ENCODE assay signal across 10 cellular contexts in the genomic region with DNA sequence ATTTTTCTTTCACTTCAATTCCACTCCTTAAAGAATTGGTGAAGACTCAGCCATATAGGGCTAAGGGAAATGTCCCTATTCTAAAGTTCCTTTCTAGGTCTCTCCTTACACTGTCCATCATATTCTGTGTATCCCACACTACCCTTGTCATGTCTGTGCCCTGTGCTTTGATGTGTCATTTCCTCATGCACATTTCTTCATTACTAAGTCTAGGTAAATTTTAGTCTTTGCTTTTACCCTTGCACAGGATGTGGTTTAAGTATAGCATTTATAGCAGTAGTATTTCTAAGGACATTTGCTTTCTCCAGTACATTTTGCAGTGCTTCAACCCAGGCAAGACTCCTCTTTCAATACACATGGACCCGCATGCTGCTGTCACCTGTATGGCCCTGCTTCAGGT.
DNase-seq lines count a peak whose midpoint lies in the region; ATAC-seq, FAIRE-seq and TF ChIP-seq lines count a peak whose summit lies in the region.
"Had no signal": no experiment of that assay in that cellular context is flagged by ENCODE, and none has a peak within 500 bp of the region (broad histone marks: within the 10 kb centered on the region; RNA-seq: fewer than 3 reads in every experiment).

No MANE protein-coding gene starts in this region.

- ATAC-seq in GM19025 (IDR thresholded peaks at IDR 0.05; ENCODE audit: low read depth, unreplicated experiment) = peak; percentile 81
- ATAC-seq in HG02973 (IDR thresholded peaks at IDR 0.05; ENCODE audit: unreplicated experiment) = peak; percentile 93
- ATAC-seq in RWPE2 (ENCODE audit: low read depth) = peak; percentile 52
- ATAC-seq in gastroesophageal sphincter = no peak

- H3K36me3 ChIP-seq in RWPE2 (ENCODE audit: low read depth) (no peaks in the 10 kb centered on the region), gastroesophageal sphincter (no peaks in the 10 kb centered on the region)
- H3K36me3 ChIP-seq: BE2C had no signal

- FAIRE-seq in frontal cortex (lab: Jason Lieb, UNC) = no peak

- WGBS in gastroesophageal sphincter (ENCODE audit: low coverage in 1 of 2), 2 donors = 89% methylated on average over 1 of the region's 1 CpG; no CpG with 5 or more reads in 1 of the 2 donors

- no peaks in the 10 kb centered on the region for H3K4me1 ChIP-seq in RWPE2 (ENCODE audit: insufficient read depth, poor library complexity, severe bottlenecking)
- H3K4me1 ChIP-seq in gastroesophageal sphincter = no peaks in the 10 kb centered on the region
- H3K4me1 ChIP-seq: BE2C had no signal

- TF ChIP-seq POLR2A in gastroesophageal sphincter (IDR thresholded peaks at IDR 0.05) = no peak

- H3K27me3 ChIP-seq in RWPE2 (ENCODE audit: insufficient read depth, poor library complexity, severe bottlenecking) (no peaks in the 10 kb centered on the region), gastroesophageal sphincter (no peaks in the 10 kb centered on the region)
- H3K27me3 ChIP-seq: BE2C had no signal

- H3K9me3 ChIP-seq in RWPE2 (ENCODE audit: severe bottlenecking) (peaks cover 2% of the 10 kb centered on the region), gastroesophageal sphincter (no peaks in the 10 kb centered on the region)
- H3K9me3 ChIP-seq: BE2C had no signal

- no peak for TF ChIP-seq EP300 in gastroesophageal sphincter (IDR thresholded peaks at IDR 0.05)

- peak; percentile 38 for DNase-seq in A172 (ENCODE audit: low spot score)
- no peak for DNase-seq in RWPE2 (ENCODE audit: low spot score)
- no peak for DNase-seq in frontal cortex (ENCODE audit: low spot score in 2 of 2)
- DNase-seq in nucleus accumbens (lab: John Stamatoyannopoulos, UW) = no peak
- no peak for DNase-seq in NCI-H2107 treated with DMSO at 0.1 percent for 48 hours (lab: John Stamatoyannopoulos, UW; ENCODE audit: unreplicated experiment)
- DNase-seq: BE2C; effector memory CD4-positive, alpha-beta T cell had no signal

- H3K27ac ChIP-seq in RWPE2 (ENCODE audit: poor library complexity, severe bottlenecking) (no peak overlapping the region), gastroesophageal sphincter (no peak overlapping the region)

- no peak overlapping the region for H3K4me3 ChIP-seq in RWPE2 (ENCODE audit: severe bottlenecking)
- H3K4me3 ChIP-seq in gastroesophageal sphincter = no peak overlapping the region

- TF ChIP-seq CTCF in RWPE2 (IDR thresholded peaks at IDR 0.05; ENCODE audit: poor library complexity, severe bottlenecking) (no peak), gastroesophageal sphincter (IDR thresholded peaks at IDR 0.05) (no peak)
